In the genomic region with DNA sequence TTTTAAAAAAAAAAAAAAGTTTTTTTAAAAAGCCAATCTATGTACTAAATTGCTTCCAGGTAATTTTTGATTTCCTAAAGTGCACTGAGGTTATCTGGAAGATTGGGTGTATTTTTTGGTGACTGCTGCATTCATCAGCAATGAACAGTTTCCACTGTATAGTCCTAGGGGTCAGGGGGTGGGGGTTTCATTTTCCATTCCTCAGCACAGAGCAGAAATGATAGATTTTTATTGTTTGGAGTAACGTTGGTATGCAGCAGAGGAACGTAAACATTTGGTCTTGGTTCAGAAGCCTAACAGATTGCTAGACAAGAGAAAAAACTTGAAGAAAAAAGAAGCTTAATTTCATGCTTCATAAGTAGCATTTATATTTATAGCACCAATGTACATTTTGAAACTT, we compare ENCODE assay signal across 34 cellular contexts. TPM values are rescaled to one million over a fixed set of nuclear protein-coding genes. Genes with fewer than 3 reads are reported as not detected.
DNase-seq lines count a peak whose midpoint lies in the region; ATAC-seq and TF ChIP-seq lines count a peak whose summit lies in the region.
"Had no signal": no experiment of that assay in that cellular context is flagged by ENCODE, and none has a peak within 500 bp of the region (broad histone marks: within the 10 kb centered on the region; RNA-seq: fewer than 3 reads in every experiment).

No MANE protein-coding gene starts in this region.

- no peak overlapping the region for H2BK120ac ChIP-seq in IMR-90 (ENCODE audit: low read depth, low read length)

- H4K5ac ChIP-seq in IMR-90 (ENCODE audit: low read depth, low read length), result no peak overlapping the region

- no peak overlapping the region for H3K23ac ChIP-seq in IMR-90 (ENCODE audit: low read depth, low read length)

- no peak overlapping the region for H2AK9ac ChIP-seq in IMR-90 (replicated peaks; ENCODE audit: low read depth, low read length, poor library complexity)

- peaks cover 0 to 6% of the 10 kb centered on the region in 2 experiments; a peak in 1 of 4 replicates for H3K79me1 ChIP-seq in IMR-90 (ENCODE audit: low read depth in 1 of 2, low read length in 2 of 2)

- dilution Hi-C loops in IMR-90 (cut with HindIII; ENCODE audit: low sequenced_read_pairs, unreplicated experiment), result no loop called here

- H3K4me2 ChIP-seq in BLaER1 (peak overlapping the region; percentile 28; the same call in 1 of the 2 replicates), IMR-90 (ENCODE audit: low read depth, low read length) (0 out of 2 replicates have a peak overlapping the region, but pooled peaks have one; percentile 29), neural progenitor cell (no peak overlapping the region)

- no peaks in the 10 kb centered on the region for H3K4me1 Mint-ChIP-seq in neural progenitor cell
- peaks cover 10% of the 10 kb centered on the region for H3K4me1 Mint-ChIP-seq in CD4-positive, alpha-beta T cell (ENCODE audit: low read depth)

- TF ChIP-seq CTCF in IMR-90 (conservative IDR thresholded peaks at IDR 0.05; ENCODE audit: low read depth, low read length) (no peak), choroid plexus epithelial cell (conservative IDR thresholded peaks at IDR 0.05; ENCODE audit: low read depth, low read length) (no peak), neural progenitor cell (IDR thresholded peaks at IDR 0.05) (no peak), thyroid gland (IDR thresholded peaks at IDR 0.05) (no peak)
- TF ChIP-seq CTCF in CD4-positive, alpha-beta T cell (IDR thresholded peaks at IDR 0.05), result no peak

- no peaks in the 10 kb centered on the region; the same call in 1 of the 2 replicates for H3K9me3 ChIP-seq in BLaER1
- no peaks in the 10 kb centered on the region for H3K9me3 ChIP-seq in IMR-90 (ENCODE audit: control insufficient read depth, insufficient read depth, low read length)
- H3K9me3 ChIP-seq in neural progenitor cell (ENCODE audit: low read depth), result no peaks in the 10 kb centered on the region
- no peaks in the 10 kb centered on the region for H3K9me3 ChIP-seq in CD4-positive, alpha-beta T cell (ENCODE audit: control insufficient read depth, low read length)
- H3K9me3 ChIP-seq in thyroid gland, result no peaks in the 10 kb centered on the region
- H3K9me3 ChIP-seq: ascending aorta, BE2C, colonic mucosa, tibial nerve had no signal

- peaks cover 3% of the 10 kb centered on the region for H3K9me3 Mint-ChIP-seq in neural progenitor cell
- H3K9me3 Mint-ChIP-seq in CD4-positive, alpha-beta T cell, result no peaks in the 10 kb centered on the region
- H3K9me3 Mint-ChIP-seq: activated naive CD4-positive, alpha-beta T cell treated with anti-CD3 and anti-CD28 coated beads, Interleukin-2, amount 50 U/mL, for 72 hours; nephron had no signal

- H3K4me1 ChIP-seq in BLaER1, result peaks cover 20% of the 10 kb centered on the region
- peaks cover 1% of the 10 kb centered on the region for H3K4me1 ChIP-seq in IMR-90 (ENCODE audit: control insufficient read depth, insufficient read depth, low read length)
- peaks cover 6% of the 10 kb centered on the region for H3K4me1 ChIP-seq in neural progenitor cell
- H3K4me1 ChIP-seq in thyroid gland, result peaks cover 3 to 7% of the 10 kb centered on the region in 2 donors
- H3K4me1 ChIP-seq: ascending aorta, BE2C, colonic mucosa, tibial nerve had no signal

- H2AFZ ChIP-seq in IMR-90 (replicated peaks; ENCODE audit: low read length, poor library complexity) (no peak overlapping the region), neural progenitor cell (replicated peaks) (no peak overlapping the region)
- H2AFZ ChIP-seq: GM23248 had no signal

- no peak overlapping the region for H3K18ac ChIP-seq in IMR-90 (ENCODE audit: low read depth, low read length)

- H3K4ac ChIP-seq in IMR-90 (ENCODE audit: low read depth, low read length), result no peak overlapping the region

- no peaks in the 10 kb centered on the region for H3F3A ChIP-seq in neural progenitor cell (ENCODE audit: low read depth)

- H3K9ac ChIP-seq in BLaER1 (no peak overlapping the region), IMR-90 (ENCODE audit: low read depth, low read length) (no peak overlapping the region), neural progenitor cell (no peak overlapping the region)
- H3K9ac ChIP-seq: GM23248 had no signal

- intact Hi-C loops in IMR-90 (cut with micrococcal nuclease), result no loop called here
- intact Hi-C loops in CD4-positive, alpha-beta T cell (cut with DNase I, micrococcal nuclease), result no loop called here
- intact Hi-C loops in thyroid gland (cut with DNase I), result no loop called here

- no peak overlapping the region for H3K14ac ChIP-seq in IMR-90 (replicated peaks; ENCODE audit: low read depth, low read length)

- H3K4me3 ChIP-seq in BLaER1, result no peak overlapping the region
- H3K4me3 ChIP-seq in IMR-90 (ENCODE audit: insufficient read depth, low read depth, low read length), result no peak overlapping the region
- no peak overlapping the region for H3K4me3 ChIP-seq in choroid plexus epithelial cell (ENCODE audit: low read depth, low read length)
- H3K4me3 ChIP-seq in neural progenitor cell, result no peak overlapping the region
- no peak overlapping the region for H3K4me3 ChIP-seq in thyroid gland (replicated peaks in 1 of 3)
- H3K4me3 ChIP-seq: ascending aorta, cardiac muscle cell, colonic mucosa, GM23248, tibial nerve had no signal

- H4K8ac ChIP-seq in IMR-90 (ENCODE audit: low read depth in 2 of 2, low read length in 2 of 2), result no peak overlapping the region

- H4K20me1 ChIP-seq in BLaER1 (no peaks in the 10 kb centered on the region), IMR-90 (ENCODE audit: insufficient read depth, low read length) (no peaks in the 10 kb centered on the region), neural progenitor cell (ENCODE audit: low read depth) (no peaks in the 10 kb centered on the region)

- H3K27ac ChIP-seq in BLaER1, result no peak overlapping the region
- H3K27ac ChIP-seq in IMR-90 (ENCODE audit: insufficient read depth, low read length), result no peak overlapping the region
- H3K27ac ChIP-seq in neural progenitor cell, result no peak overlapping the region
- H3K27ac ChIP-seq in CD4-positive, alpha-beta T cell (ENCODE audit: low read depth, low read length), result no peak overlapping the region
- no peak overlapping the region for H3K27ac ChIP-seq in thyroid gland
- H3K27ac ChIP-seq: ascending aorta, cardiac muscle cell, colonic mucosa, GM23248, tibial nerve, WERI-Rb-1 had no signal

- POLR2A ChIA-PET in IMR-90 (lab: Charles Lee; ENCODE audit: unreplicated experiment), result no interaction called here
- POLR2A ChIA-PET in CD4-positive, alpha-beta T cell (lab: Charles Lee), result interaction anchor here (0.8 kb wide), 1 partner anchor 391 kb away, joined by 3 read pairs; the partner anchor contains the start of genes PIGN and RELCH

- H3K9me1 ChIP-seq in IMR-90 (ENCODE audit: insufficient read depth, low read length), result no peaks in the 10 kb centered on the region; the same call in 1 of the 2 replicates

- in situ Hi-C loops in IMR-90 (cut with MboI; ENCODE audit: low sequenced_read_pairs), result loop anchor here (10.0 kb wide), 1 partner anchor 393 kb away; the partner anchor contains the start of genes PIGN and RELCH

- no peak overlapping the region for H2BK15ac ChIP-seq in IMR-90 (ENCODE audit: low read depth, low read length)

- CTCF ChIA-PET in IMR-90 (lab: Yijun Ruan, JAX), result interaction anchor here (1.5 to 2.1 kb wide), 2 partner anchors 9 to 152 kb away, joined by 4 to 14 read pairs; no protein-coding TSS in a partner anchor
- CTCF ChIA-PET in CD4-positive, alpha-beta T cell (lab: Charles Lee), result interaction anchor here (0.6 kb wide), 1 partner anchor 15 kb away, joined by 3 read pairs; no protein-coding TSS in a partner anchor

- ATAC-seq in GM18868 (IDR thresholded peaks at IDR 0.05; ENCODE audit: unreplicated experiment), result peak; percentile 44
- ATAC-seq in IMR-90 (ENCODE audit: low read depth), result peak; percentile 96
- no peak for ATAC-seq in CD4-positive, alpha-beta T cell (ENCODE audit: poor library complexity)
- no peak for ATAC-seq in GM19467 (IDR thresholded peaks at IDR 0.05; ENCODE audit: unreplicated experiment)
- ATAC-seq: activated naive CD4-positive, alpha-beta T cell treated with anti-CD3 and anti-CD28 coated beads, Interleukin-2, amount 50 U/mL, for 72 hours; HepG2 had no signal

- H3K4me3 Mint-ChIP-seq in neural progenitor cell, result no peak overlapping the region
- H3K4me3 Mint-ChIP-seq in CD4-positive, alpha-beta T cell, result no peak overlapping the region
- H3K4me3 Mint-ChIP-seq: nephron had no signal

- H3K27me3 Mint-ChIP-seq in neural progenitor cell (ENCODE audit: insufficient read depth, low read depth), result peaks cover 4% of the 10 kb centered on the region
- H3K27me3 Mint-ChIP-seq in CD4-positive, alpha-beta T cell, result no peaks in the 10 kb centered on the region

- H3K27me3 ChIP-seq in BLaER1, result no peaks in the 10 kb centered on the region
- H3K27me3 ChIP-seq in IMR-90 (ENCODE audit: control insufficient read depth, insufficient read depth, low read length), result no peaks in the 10 kb centered on the region
- H3K27me3 ChIP-seq in neural progenitor cell, result no peaks in the 10 kb centered on the region
- no peaks in the 10 kb centered on the region for H3K27me3 ChIP-seq in CD4-positive, alpha-beta T cell (ENCODE audit: control insufficient read depth, insufficient read depth, low read length)
- H3K27me3 ChIP-seq in thyroid gland, result no peaks in the 10 kb centered on the region
- H3K27me3 ChIP-seq: ascending aorta, BE2C, cardiac muscle cell, colonic mucosa, tibial nerve had no signal

- H3K79me2 ChIP-seq in neural progenitor cell (ENCODE audit: low read depth), result no peaks in the 10 kb centered on the region

- H2BK20ac ChIP-seq in IMR-90 (ENCODE audit: low read depth, low read length), result no peak overlapping the region

- TF ChIP-seq POLR2A in IMR-90 (IDR thresholded peaks at IDR 0.05; ENCODE audit: low read depth, low read length), result no peak
- no peak for TF ChIP-seq POLR2A in thyroid gland (IDR thresholded peaks at IDR 0.05)

- WGBS in IMR-90 (ENCODE audit: extremely low coverage in 2 of 2, insufficient read length in 1 of 2), 2 experiments, result no CpG with 5 or more reads among the region's 2 CpGs
- WGBS in thyroid gland, 2 donors, result 61 to 70% methylated on average over 2 of the region's 2 CpGs

- no peak overlapping the region for H3K56ac ChIP-seq in IMR-90 (ENCODE audit: extremely low read depth, insufficient read depth, low read length)

- H3K27ac Mint-ChIP-seq in neural progenitor cell, result no peak overlapping the region
- no peak overlapping the region for H3K27ac Mint-ChIP-seq in CD4-positive, alpha-beta T cell
- H3K27ac Mint-ChIP-seq: nephron had no signal

- no peak overlapping the region for H2BK5ac ChIP-seq in IMR-90 (ENCODE audit: low read depth, low read length, poor library complexity, severe bottlenecking)

- peaks cover 34% of the 10 kb centered on the region for H3K36me3 Mint-ChIP-seq in neural progenitor cell
- peaks cover 81% of the 10 kb centered on the region for H3K36me3 Mint-ChIP-seq in CD4-positive, alpha-beta T cell (ENCODE audit: low read depth)

- H2AK5ac ChIP-seq in IMR-90 (ENCODE audit: low read depth, low read length), result no peak overlapping the region

- no peak overlapping the region for H4K91ac ChIP-seq in IMR-90 (ENCODE audit: insufficient read depth, low read depth, low read length)

- DNase-seq in IMR-90 (peak; percentile 22), choroid plexus epithelial cell (ENCODE audit: low read depth) (peak; percentile 22), neural progenitor cell (ENCODE audit: low spot score) (no peak), thyroid gland (no peak)
- no peak for DNase-seq in CD4-positive, alpha-beta T cell
- DNase-seq: ACHN; activated CD4-positive, alpha-beta T cell treated with anti-CD3 and anti-CD28 coated beads, Interleukin-2, amount 50 U/mL, for 1 hour; activated CD8-positive, alpha-beta memory T cell treated with anti-CD3 and anti-CD28 coated beads, Interleukin-2, amount 50 U/mL, for 48 hours; activated effector memory CD4-positive, alpha-beta T cell treated with Interleukin-2 at 50 U/mL for 16 hours; BE2C; colonic mucosa; DMS153; effector memory CD4-positive, alpha-beta T cell; glutamatergic neuron; GM23248; Karpas-422; mammary epithelial cell; NCI-H1436; NCI-H2081 treated with DMSO at 0.1 percent for 48 hours; NCI-H2227 treated with DMSO at 0.1 percent for 48 hours; NCI-H526; SIG-M5; stimulated activated CD4-positive, alpha-beta T cell treated with anti-CD3 and anti-CD28 coated beads, Interleukin-4, amount 100 ng/mL, for 24 hours; T-helper 9 cell; WERI-Rb-1 had no signal

- H3K36me3 ChIP-seq in BLaER1 (peaks cover 76% of the 10 kb centered on the region), IMR-90 (ENCODE audit: control insufficient read depth, insufficient read depth, low read length) (peaks cover 16% of the 10 kb centered on the region), neural progenitor cell (no peaks in the 10 kb centered on the region), thyroid gland (peaks cover 19 to 24% of the 10 kb centered on the region in 2 donors)
- H3K36me3 ChIP-seq: BE2C had no signal

- TF ChIP-seq RAD21 in IMR-90 (IDR thresholded peaks at IDR 0.05; ENCODE audit: low read length), result no peak

- no TSS peak for BruUV-seq in IMR-90 (replicated peaks; lab: Mats Ljungman, UMichigan)

RNA-seq across cellular contexts. Expression of gene ZCCHC2, which starts 54.9 kb away (rescaled TPM):
- total RNA-seq in IMR-90 (2012; rRNA removed) (2.2 and 3.6 TPM in 2 replicates), neural progenitor cell (ENCODE audit: low replicate concordance) (5.5 and 8.9 TPM in 2 replicates), thyroid gland (10 to 100 TPM; 20.1 to 28.5 (median 24.9) TPM)
- polyA plus RNA-seq in IMR-90 (2012; rRNA removed), result 3.2 and 4.1 TPM in 2 replicates
- polyA plus RNA-seq in IMR-90 (2012; cell fraction: cytosol; rRNA removed), result 1.5 and 2.1 TPM in 2 replicates
- polyA plus RNA-seq in IMR-90 (2012; cell fraction: nucleus; rRNA removed; ENCODE audit: low replicate concordance), result 5.9 and 9.1 TPM in 2 replicates
- 10 to 100 TPM; 85.0 to 85.4 TPM for total RNA-seq in CD4-positive, alpha-beta T cell

Comparison
In these comparisons a context has a peak if more than half of its experiments do, and no peak if none do; other contexts are left out.
1. ATAC-seq: peak in GM18868 (single experiment) and IMR-90 (single experiment); none in CD4-positive, alpha-beta T cell (single experiment) and GM19467 (single experiment).
2. DNase-seq: peak in IMR-90 (single experiment) and choroid plexus epithelial cell (single experiment); none in neural progenitor cell (single experiment), CD4-positive, alpha-beta T cell (0 of 10) and thyroid gland (0 of 2).